Comparison of ENCODE assay signal across 17 cellular contexts in the genomic region with DNA sequence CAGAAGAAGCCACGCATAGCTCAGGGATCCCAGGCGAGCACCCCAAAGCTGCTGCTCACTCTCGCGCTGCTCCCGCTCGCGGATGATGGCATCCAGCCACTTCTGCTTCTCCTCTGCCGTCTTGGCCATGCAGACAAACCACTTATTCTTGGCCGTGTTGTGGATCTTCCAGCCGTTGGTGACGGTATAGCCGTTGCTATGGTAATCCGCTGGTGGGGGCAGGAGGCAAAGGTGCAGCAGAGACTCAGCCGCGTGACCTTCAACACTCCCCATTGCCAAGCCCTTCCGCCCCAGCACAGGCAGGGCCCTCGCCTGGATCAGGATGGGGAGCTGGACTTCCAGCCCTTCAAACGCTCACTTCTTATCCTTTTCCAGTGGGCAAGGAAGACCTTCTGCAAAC.
DNase-seq lines count a peak whose midpoint lies in the region; ATAC-seq, FAIRE-seq and TF ChIP-seq lines count a peak whose summit lies in the region.
"Had no signal": no experiment of that assay in that cellular context is flagged by ENCODE, and none has a peak within 500 bp of the region (broad histone marks: within the 10 kb centered on the region; RNA-seq: fewer than 3 reads in every experiment).

No MANE protein-coding gene starts in this region.

- no peak overlapping the region for H3K27ac Mint-ChIP-seq in astrocyte (ENCODE audit: unreplicated experiment)
- H3K27ac Mint-ChIP-seq: activated T-helper 1 cell treated with anti-CD3 and anti-CD28 coated beads, Interleukin-12 subunit alpha, Interleukin-12 subunit beta, Interleukin-2, Interleukin-4 antibody, amounts not matched to agents 30 ng/mL and 10 ng/mL and 1 ng/mL, durations not matched to agents 14 hours and 24 hours and 36 hours; memory B cell; type B pancreatic cell had no signal

- TF ChIP-seq POLR2A in heart left ventricle (IDR thresholded peaks at IDR 0.05): no peak
- no peak for TF ChIP-seq POLR2A in thyroid gland (IDR thresholded peaks at IDR 0.05)

- H3K4me3 ChIP-seq in heart left ventricle: no peak overlapping the region
- H3K4me3 ChIP-seq in astrocyte (ENCODE audit: insufficient read depth, low read depth, low read length): no peak overlapping the region
- no peak overlapping the region for H3K4me3 ChIP-seq in left lung
- no peak overlapping the region for H3K4me3 ChIP-seq in thyroid gland (replicated peaks in 1 of 3)
- no peak overlapping the region for H3K4me3 ChIP-seq in tibial artery
- H3K4me3 ChIP-seq: ovary had no signal

- TF ChIP-seq CTCF in heart left ventricle (IDR thresholded peaks at IDR 0.05): no peak
- TF ChIP-seq CTCF in astrocyte (IDR thresholded peaks at IDR 0.05; ENCODE audit: insufficient read depth, low read depth, low read length): no peak
- no peak for TF ChIP-seq CTCF in left lung (IDR thresholded peaks at IDR 0.05)
- no peak for TF ChIP-seq CTCF in thyroid gland (IDR thresholded peaks at IDR 0.05)
- no peak for TF ChIP-seq CTCF in tibial artery (IDR thresholded peaks at IDR 0.05)

- H3K27ac ChIP-seq in heart left ventricle: no peak overlapping the region
- H3K27ac ChIP-seq in astrocyte (ENCODE audit: low read depth, low read length): no peak overlapping the region
- no peak overlapping the region for H3K27ac ChIP-seq in left lung
- H3K27ac ChIP-seq in thyroid gland: no peak overlapping the region
- H3K27ac ChIP-seq in tibial artery: no peak overlapping the region
- H3K27ac ChIP-seq: ovary had no signal

- no peaks in the 10 kb centered on the region for H3K9me3 Mint-ChIP-seq in astrocyte (ENCODE audit: unreplicated experiment)
- H3K9me3 Mint-ChIP-seq: activated T-helper 1 cell treated with anti-CD3 and anti-CD28 coated beads, Interleukin-12 subunit alpha, Interleukin-12 subunit beta, Interleukin-2, Interleukin-4 antibody, amounts not matched to agents 30 ng/mL and 10 ng/mL and 1 ng/mL, durations not matched to agents 14 hours and 24 hours and 36 hours; memory B cell; type B pancreatic cell had no signal

- FAIRE-seq in astrocyte (lab: Jason Lieb, UNC): no peak
- FAIRE-seq: H54 had no signal

- H3K4me2 ChIP-seq in astrocyte (ENCODE audit: low read length): no peak overlapping the region

- peaks cover 10% of the 10 kb centered on the region for H3K27me3 Mint-ChIP-seq in astrocyte (ENCODE audit: low read depth, unreplicated experiment)
- H3K27me3 Mint-ChIP-seq: memory B cell, type B pancreatic cell had no signal

- H3K79me2 ChIP-seq in astrocyte (ENCODE audit: insufficient read depth, low read length): no peaks in the 10 kb centered on the region

- intact Hi-C loops in heart left ventricle (cut with DNase I): no loop called here
- intact Hi-C loops in Right ventricle myocardium inferior (cut with DNase I): no loop called here
- intact Hi-C loops in left lung (cut with DNase I): no loop called here
- intact Hi-C loops in thyroid gland (cut with DNase I): no loop called here
- intact Hi-C loops in tibial artery (cut with DNase I; ENCODE audit: low total_unique reads): no loop called here

- H3K9me3 ChIP-seq in heart left ventricle: no peaks in the 10 kb centered on the region
- no peaks in the 10 kb centered on the region for H3K9me3 ChIP-seq in astrocyte (ENCODE audit: insufficient read depth, low read depth, low read length)
- H3K9me3 ChIP-seq in left lung: no peaks in the 10 kb centered on the region
- H3K9me3 ChIP-seq in thyroid gland: no peaks in the 10 kb centered on the region
- no peaks in the 10 kb centered on the region for H3K9me3 ChIP-seq in tibial artery
- H3K9me3 ChIP-seq: Caco-2, ovary had no signal

- peak in 3 of 4 donors; percentile 23 to 50 (median 41) for ATAC-seq in heart left ventricle
- no peak for ATAC-seq in Right ventricle myocardium inferior
- peak; percentile 38 for ATAC-seq in left lung
- ATAC-seq in HG03280 (IDR thresholded peaks at IDR 0.05; ENCODE audit: unreplicated experiment): no peak

- WGBS in heart left ventricle, 4 donors: 56 to 82% (median 72%) methylated on average over 18 of the region's 18 CpGs
- WGBS in thyroid gland, 2 donors: 28 to 52% methylated on average over 18 of the region's 18 CpGs

- peaks cover 1% of the 10 kb centered on the region for H3K36me3 Mint-ChIP-seq in astrocyte (ENCODE audit: low read depth, unreplicated experiment)

- H3K27me3 ChIP-seq in heart left ventricle: no peaks in the 10 kb centered on the region
- H3K27me3 ChIP-seq in astrocyte (ENCODE audit: insufficient read depth, low read length): no peaks in the 10 kb centered on the region
- H3K27me3 ChIP-seq in left lung: no peaks in the 10 kb centered on the region
- H3K27me3 ChIP-seq in thyroid gland: no peaks in the 10 kb centered on the region
- no peaks in the 10 kb centered on the region for H3K27me3 ChIP-seq in tibial artery
- H3K27me3 ChIP-seq: ovary had no signal

- DNase-seq in heart left ventricle (no peak), Right ventricle myocardium inferior (ENCODE audit: missing footprints) (no peak), astrocyte (ENCODE audit: low read depth) (peak; percentile 65), left lung (peak in 1 of 2 donors; percentile 52), thyroid gland (peak; percentile 57 to 58), hepatic stellate cell (ENCODE audit: low spot score) (no peak), tibial artery (no peak)
- DNase-seq: activated CD4-positive, alpha-beta T cell treated with anti-CD3 and anti-CD28 coated beads for 1 hour; Caco-2; NCI-H2171 treated with DMSO at 0.1 percent for 48 hours; ovary; stimulated activated CD4-positive, alpha-beta T cell treated with anti-CD3 and anti-CD28 coated beads, Interleukin-12 subunit alpha, Interleukin-12 subunit beta, amount 100 ng/mL, for 4 hours had no signal

- H3K4me1 ChIP-seq in heart left ventricle: peaks cover 0 to 25% (median 16%) of the 10 kb centered on the region in 12 donors
- H3K4me1 ChIP-seq in astrocyte (ENCODE audit: insufficient read depth, low read length): peaks cover 7% of the 10 kb centered on the region
- peaks cover 15 to 21% of the 10 kb centered on the region in 2 donors for H3K4me1 ChIP-seq in left lung
- H3K4me1 ChIP-seq in thyroid gland: peaks cover 9 to 16% of the 10 kb centered on the region in 2 donors
- H3K4me1 ChIP-seq in tibial artery: peaks cover 0 to 24% (median 20%) of the 10 kb centered on the region in 4 donors

- H4K20me1 ChIP-seq in astrocyte (ENCODE audit: insufficient read depth, low read length): no peaks in the 10 kb centered on the region

- no peak overlapping the region for H3K4me3 Mint-ChIP-seq in astrocyte (ENCODE audit: unreplicated experiment)
- H3K4me3 Mint-ChIP-seq: activated T-helper 1 cell treated with anti-CD3 and anti-CD28 coated beads, Interleukin-12 subunit alpha, Interleukin-12 subunit beta, Interleukin-2, Interleukin-4 antibody, amounts not matched to agents 30 ng/mL and 10 ng/mL and 1 ng/mL, durations not matched to agents 14 hours and 24 hours and 36 hours; memory B cell; type B pancreatic cell had no signal

- no peak overlapping the region for H3K9ac ChIP-seq in astrocyte (ENCODE audit: low read length)

- H3K36me3 ChIP-seq in heart left ventricle (peaks cover 0 to 81% (median 0%) of the 10 kb centered on the region in 9 donors), astrocyte (ENCODE audit: insufficient read depth, low read length) (no peaks in the 10 kb centered on the region), left lung (peaks cover 0 to 97% of the 10 kb centered on the region in 2 donors), thyroid gland (no peaks in the 10 kb centered on the region), tibial artery (peaks cover 0 to 5% (median 4%) of the 10 kb centered on the region in 3 donors)
- H3K36me3 ChIP-seq: ovary had no signal

- H2AFZ ChIP-seq in astrocyte (ENCODE audit: low read depth, low read length): no peak overlapping the region

- H3K4me1 Mint-ChIP-seq in astrocyte (ENCODE audit: low read depth, unreplicated experiment): peaks cover 7% of the 10 kb centered on the region

Comparison
In these comparisons a context has a peak if more than half of its experiments do, and no peak if none do; other contexts are left out.
1. ATAC-seq: peak in heart left ventricle (3 of 4) and left lung (single experiment); none in Right ventricle myocardium inferior (single experiment) and HG03280 (single experiment).
2. DNase-seq: peak in astrocyte (single experiment) and thyroid gland (2 of 2); none in heart left ventricle (0 of 5), Right ventricle myocardium inferior (single experiment), hepatic stellate cell (single experiment) and tibial artery (0 of 2).